ENCODE assay signal across 1 cellular context in the genomic region with DNA sequence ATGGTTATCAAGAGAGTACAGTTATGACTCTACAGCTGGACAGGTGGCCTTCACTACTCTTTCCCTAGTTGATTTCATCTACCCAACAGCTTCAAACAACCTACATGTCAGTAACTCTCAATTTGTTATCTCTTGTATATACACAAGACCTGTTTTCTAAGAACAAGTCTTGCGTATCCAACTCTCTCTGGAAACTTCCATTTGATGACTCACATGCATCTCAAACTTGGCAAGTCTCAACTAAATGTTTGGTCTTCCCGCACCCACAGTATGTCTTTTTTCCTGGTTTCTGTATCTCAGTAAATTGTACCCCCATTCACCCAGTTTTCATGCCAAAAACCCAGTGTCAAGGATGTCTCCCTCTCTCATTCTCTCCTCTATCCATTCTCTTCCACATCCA.
TF ChIP-seq lines count a peak whose summit lies in the region.

No MANE protein-coding gene starts in this region.

TF ChIP-seq in IMR-90, 13 proteins besides CTCF, POLR2A, EP300 and RAD21:
- TF ChIP-seq FOS (IDR thresholded peaks at IDR 0.05; ENCODE audit: low read depth, low read length) = 0 out of 2 replicates have a peak, but pooled peaks have one; percentile 26
- TF ChIP-seq RCOR1 (IDR thresholded peaks at IDR 0.05; ENCODE audit: insufficient replicate concordance, low read length) = no peak
- TF ChIP-seq CEBPB (IDR thresholded peaks at IDR 0.05; ENCODE audit: low read depth, low read length) = 0 out of 2 replicates have a peak, but pooled peaks have one; percentile 6
